Comparison of ENCODE assay signal across 19 cellular contexts in the genomic region with DNA sequence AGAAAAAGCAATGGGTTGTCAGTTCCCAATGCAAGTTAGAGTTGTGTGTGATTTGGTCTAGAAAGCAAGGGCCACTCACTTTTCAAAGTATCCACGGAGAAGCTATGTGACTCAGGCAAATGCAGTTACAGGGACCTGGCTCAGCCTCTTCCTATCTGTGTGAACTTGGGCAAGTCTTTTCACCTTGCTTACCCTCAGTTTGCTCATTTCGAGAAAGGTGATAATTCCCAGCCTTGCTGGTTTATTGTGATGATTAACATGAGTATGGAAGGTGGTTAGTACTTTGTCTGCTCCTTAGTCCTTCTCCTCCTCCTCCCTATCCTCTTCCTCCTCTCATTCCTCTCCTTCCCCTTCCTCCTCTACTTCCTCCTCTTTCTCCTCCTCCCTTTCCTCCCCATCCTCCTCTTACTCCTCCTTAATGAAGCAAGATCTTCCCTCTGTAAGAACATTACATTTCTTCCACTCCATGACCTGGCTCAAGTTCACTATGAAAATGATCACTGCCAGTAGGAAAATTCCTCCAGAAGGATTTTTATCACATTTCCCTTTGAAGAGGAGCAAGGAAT.
"Had no signal": no experiment of that assay in that cellular context is flagged by ENCODE, and none has a peak within 500 bp of the region (broad histone marks: within the 10 kb centered on the region; RNA-seq: fewer than 3 reads in every experiment).

No MANE protein-coding gene starts in this region.

- H2AFZ ChIP-seq: neural progenitor cell, parathyroid adenoma had no signal

- H3K9me3 ChIP-seq: esophagus squamous epithelium, gastroesophageal sphincter, left ventricle myocardium inferior, lower lobe of right lung, testis, transverse colon had no signal

- H3K27ac ChIP-seq: esophagus squamous epithelium, gastroesophageal sphincter, left ventricle myocardium inferior, lower lobe of right lung, neural progenitor cell, parathyroid adenoma, testis, transverse colon had no signal

- DNase-seq: central memory CD4-positive, alpha-beta T cell; cortex of kidney; effector memory CD4-positive, alpha-beta T cell; esophagus squamous epithelium; foreskin fibroblast; glutamatergic neuron; islet precursor cell; left ventricle myocardium inferior; lower lobe of right lung; occipital lobe; small intestine; stimulated activated CD4-positive, alpha-beta T cell treated with anti-CD3 and anti-CD28 coated beads, Interleukin-12 subunit alpha, Interleukin-12 subunit beta, amount 100 ng/mL, for 4 hours; stimulated activated naive CD4-positive, alpha-beta T cell treated with Interleukin-2 at 50 U/mL for 16 hours; testis; transverse colon had no signal

- H3K27me3 ChIP-seq: esophagus squamous epithelium, gastroesophageal sphincter, neural progenitor cell, testis, transverse colon had no signal

- H3K4me3 ChIP-seq: esophagus squamous epithelium, gastroesophageal sphincter, left ventricle myocardium inferior, lower lobe of right lung, neural progenitor cell, testis, transverse colon had no signal

- H3K4me2 ChIP-seq: neural progenitor cell had no signal

- ATAC-seq: gastroesophageal sphincter; lower lobe of right lung; natural killer cell treated with Interleukin-12 subunit alpha and Interleukin-12 subunit beta and Interleukin-15 and Interleukin-18, amount 100 ng/mL, for 72 hours had no signal

- H3K4me1 ChIP-seq: esophagus squamous epithelium, gastroesophageal sphincter, left ventricle myocardium inferior, lower lobe of right lung, neural progenitor cell, parathyroid adenoma, testis, transverse colon had no signal

- H3K36me3 ChIP-seq: esophagus squamous epithelium, gastroesophageal sphincter, left ventricle myocardium inferior, lower lobe of right lung, neural progenitor cell, transverse colon had no signal

- H3K9ac ChIP-seq: neural progenitor cell, parathyroid adenoma had no signal
